In the genomic region with DNA sequence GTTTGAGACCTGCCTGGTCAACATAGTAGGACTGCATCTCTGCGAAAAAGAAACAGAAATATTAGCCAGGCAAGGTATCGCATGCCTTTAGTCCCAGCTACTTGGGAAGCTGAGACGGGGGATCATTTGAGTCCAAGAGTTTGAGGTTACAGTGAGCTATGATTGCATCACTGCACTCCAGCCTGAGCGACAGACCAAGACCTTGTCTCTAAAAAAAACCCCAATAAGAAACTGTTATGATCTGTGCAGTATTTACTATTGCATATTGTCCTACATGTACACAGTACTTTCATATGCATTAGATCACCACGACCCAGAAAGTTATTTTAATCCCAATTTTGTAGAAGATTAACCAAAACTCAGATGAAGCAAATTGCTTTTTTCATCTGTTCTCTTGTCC, we compare ENCODE assay signal across 22 cellular contexts.
"Had no signal": no experiment of that assay in that cellular context is flagged by ENCODE, and none has a peak within 500 bp of the region (broad histone marks: within the 10 kb centered on the region; RNA-seq: fewer than 3 reads in every experiment).

No MANE protein-coding gene starts in this region.

- H3K9me3 Mint-ChIP-seq: activated naive CD4-positive, alpha-beta T cell treated with anti-CD3 and anti-CD28 coated beads, Interleukin-2, amount 50 U/mL, for 24 hours; natural killer cell had no signal

- DNase-seq: activated B cell treated with CpG ODN at 0.5 μM for 24 hours; activated CD4-positive, alpha-beta T cell treated with anti-CD3 and anti-CD28 coated beads for 48 hours; activated CD8-positive, alpha-beta T cell treated with anti-CD3 and anti-CD28 coated beads for 36 hours; activated effector memory CD4-positive, alpha-beta T cell treated with anti-CD3 and anti-CD28 coated beads, Interleukin-2, amount 50 U/mL, for 16 hours; activated T-cell treated with anti-CD3 and anti-CD28 coated beads, Interleukin-2, amount 50 U/mL, for 4 hours; adrenal gland; caudate nucleus; colonic mucosa; left lung; mucosa of descending colon; natural killer cell; retina; stimulated activated CD4-positive, alpha-beta T cell treated with anti-CD3 and anti-CD28 coated beads, Interleukin-2, amount 100 ng/mL, for 48 hours; stimulated activated naive CD4-positive, alpha-beta T cell treated with Interleukin-2 at 50 U/mL for 16 hours; substantia nigra had no signal

- H3K27me3 ChIP-seq: adrenal gland, colonic mucosa, hepatocyte, left lung, neutrophil, tibial nerve, vagina had no signal

- H3K9ac ChIP-seq: parathyroid adenoma had no signal

- H3K27ac Mint-ChIP-seq: activated B cell treated with CpG ODN at 0.5 μM for 24 hours; activated CD8-positive, alpha-beta T cell treated with anti-CD3 and anti-CD28 coated beads for 36 hours; activated naive CD4-positive, alpha-beta T cell treated with anti-CD3 and anti-CD28 coated beads, Interleukin-2, amount 50 U/mL, for 24 hours; natural killer cell had no signal

- H3K36me3 ChIP-seq: colonic mucosa had no signal

- H3K27ac ChIP-seq: adrenal gland, colonic mucosa, hepatocyte, left lung, neutrophil, parathyroid adenoma, tibial nerve, vagina had no signal

- H3K9me3 ChIP-seq: adrenal gland, colonic mucosa, mucosa of descending colon, neutrophil, tibial nerve, vagina had no signal

- H3K4me2 ChIP-seq: hepatocyte had no signal

- H2AFZ ChIP-seq: hepatocyte, parathyroid adenoma had no signal

- H3K4me3 Mint-ChIP-seq: activated B cell treated with CpG ODN at 0.5 μM for 24 hours; activated CD8-positive, alpha-beta T cell treated with anti-CD3 and anti-CD28 coated beads for 36 hours; activated naive CD4-positive, alpha-beta T cell treated with anti-CD3 and anti-CD28 coated beads, Interleukin-2, amount 50 U/mL, for 24 hours; activated T-cell treated with anti-CD3 and anti-CD28 coated beads, Interleukin-2, amount 50 U/mL, for 4 hours; natural killer cell had no signal

- ATAC-seq: activated CD8-positive, alpha-beta T cell treated with anti-CD3 and anti-CD28 coated beads for 36 hours; activated T-cell treated with anti-CD3 and anti-CD28 coated beads, Interleukin-2, amount 50 U/mL, for 4 hours; esophagus mucosa; left lung; mucosa of descending colon; natural killer cell had no signal

- H3K79me2 ChIP-seq: parathyroid adenoma had no signal

- H3K4me1 ChIP-seq: adrenal gland, colonic mucosa, left lung, parathyroid adenoma, tibial nerve, vagina had no signal

- H3K4me1 Mint-ChIP-seq: activated B cell treated with CpG ODN at 0.5 μM for 24 hours had no signal

- H3K4me3 ChIP-seq: adrenal gland, colonic mucosa, hepatocyte, left lung, mucosa of descending colon, tibial nerve, vagina had no signal

- H3K27me3 Mint-ChIP-seq: activated B cell treated with CpG ODN at 0.5 μM for 24 hours; activated CD8-positive, alpha-beta T cell treated with anti-CD3 and anti-CD28 coated beads for 36 hours; activated naive CD4-positive, alpha-beta T cell treated with anti-CD3 and anti-CD28 coated beads, Interleukin-2, amount 50 U/mL, for 24 hours had no signal
